Comparison of ENCODE assay signal across 14 cellular contexts in genomic region chr6:41568585-41569384, GRCh38. TPM values are rescaled to one million over a fixed set of nuclear protein-coding genes. Genes with fewer than 3 reads are reported as not detected.
A peak's percentile ranks its signal among the peaks of the same experiment; 100 is the strongest.
DNase-seq lines count a peak whose midpoint lies in the region; ATAC-seq and TF ChIP-seq lines count a peak whose summit lies in the region.
"Had no signal": no experiment of that assay in that cellular context is flagged by ENCODE, and none has a peak within 500 bp of the region (broad histone marks: within the 10 kb centered on the region; RNA-seq: fewer than 3 reads in every experiment).

No MANE protein-coding gene starts in this region.

- H3K27me3 ChIP-seq in stomach = no peaks in the 10 kb centered on the region

- H3K36me3 ChIP-seq in stomach = peaks cover 24 to 85% (median 81%) of the 10 kb centered on the region in 4 donors

- no peak overlapping the region for H3K4me3 Mint-ChIP-seq in activated T-cell treated with anti-CD3 and anti-CD28 coated beads, Interleukin-2, amount 50 U/mL, for 4 hours
- H3K4me3 Mint-ChIP-seq: activated CD4-positive, alpha-beta T cell treated with anti-CD3 and anti-CD28 coated beads for 36 hours; activated naive CD8-positive, alpha-beta T cell treated with anti-CD3 and anti-CD28 coated beads, Interleukin-2, amount 10 ng/mL, durations not matched to agents 7 days and 5 days; stimulated activated memory B cell treated with anti-CD40 and anti-IgM and Interleukin-4, amounts not matched to agents 10 μg/mL and 1 μg/mL and 100 μg/mL, for 72 hours had no signal

- H3K4me3 ChIP-seq in LNCaP clone FGC (ENCODE audit: low read depth, low read length) (no peak overlapping the region), stomach (no peak overlapping the region)

- H3K9me3 ChIP-seq in stomach = no peaks in the 10 kb centered on the region

- peak overlapping the region; percentile 11 to 61 (median 54) for H3K27ac ChIP-seq in stomach

- H3K9me3 Mint-ChIP-seq in activated T-cell treated with anti-CD3 and anti-CD28 coated beads, Interleukin-2, amount 50 U/mL, for 4 hours = no peaks in the 10 kb centered on the region
- H3K9me3 Mint-ChIP-seq: activated naive CD8-positive, alpha-beta T cell treated with anti-CD3 and anti-CD28 coated beads, Interleukin-2, amount 10 ng/mL, durations not matched to agents 7 days and 5 days; stimulated activated memory B cell treated with anti-CD40 and anti-IgM and Interleukin-4, amounts not matched to agents 10 μg/mL and 1 μg/mL and 100 μg/mL, for 72 hours had no signal

- ATAC-seq in GM18858 (IDR thresholded peaks at IDR 0.05; ENCODE audit: unreplicated experiment) (no peak), GM21423 (IDR thresholded peaks at IDR 0.05; ENCODE audit: unreplicated experiment) (no peak)
- no peak for ATAC-seq in activated T-cell treated with anti-CD3 and anti-CD28 coated beads, Interleukin-2, amount 50 U/mL, for 4 hours
- ATAC-seq: activated CD4-positive, alpha-beta T cell treated with anti-CD3 and anti-CD28 coated beads for 36 hours; stimulated activated memory B cell treated with anti-CD40 and anti-IgM and Interleukin-4, amounts not matched to agents 10 μg/mL and 1 μg/mL and 100 μg/mL, for 72 hours had no signal

- peaks cover 9% of the 10 kb centered on the region for H3K4me1 Mint-ChIP-seq in activated T-cell treated with anti-CD3 and anti-CD28 coated beads, Interleukin-2, amount 50 U/mL, for 4 hours (ENCODE audit: low read depth)

- intact Hi-C loops in stomach (cut with DNase I; ENCODE audit: low total_unique reads) = no loop called here

- DNase-seq in LNCaP clone FGC (ENCODE audit: low read depth) = peak; percentile 35
- peak; percentile 34 for DNase-seq in astrocyte of the hippocampus (ENCODE audit: low read depth, low spot score)
- DNase-seq in left kidney (ENCODE audit: low read depth, low spot score) = peak; percentile 38
- DNase-seq in stomach = peak; percentile 59
- no peak for DNase-seq in activated T-cell treated with anti-CD3 and anti-CD28 coated beads, Interleukin-2, amount 50 U/mL, for 4 hours
- DNase-seq in COR-L47 (lab: John Stamatoyannopoulos, UW) = no peak
- DNase-seq: activated CD4-positive, alpha-beta T cell treated with anti-CD3 and anti-CD28 coated beads for 36 hours; activated naive CD8-positive, alpha-beta T cell treated with anti-CD3 and anti-CD28 coated beads, Interleukin-2, amount 10 ng/mL, durations not matched to agents 7 days and 5 days; DND-41; kidney; NCI-H1048 had no signal

- TF ChIP-seq CTCF in LNCaP clone FGC (IDR thresholded peaks at IDR 0.05; ENCODE audit: control insufficient read depth, extremely low read depth, insufficient read depth) = no peak
- no peak for TF ChIP-seq CTCF in stomach (IDR thresholded peaks at IDR 0.05)

- TF ChIP-seq EP300 in stomach (IDR thresholded peaks at IDR 0.05) = no peak

- WGBS in stomach, 5 donors = 34 to 62% (median 39%) methylated on average over 12 to 13 of the region's 13 CpGs

- peaks cover 23% of the 10 kb centered on the region for H3K36me3 Mint-ChIP-seq in activated T-cell treated with anti-CD3 and anti-CD28 coated beads, Interleukin-2, amount 50 U/mL, for 4 hours (ENCODE audit: insufficient read depth)

- no peaks in the 10 kb centered on the region for H3K27me3 Mint-ChIP-seq in activated T-cell treated with anti-CD3 and anti-CD28 coated beads, Interleukin-2, amount 50 U/mL, for 4 hours (ENCODE audit: low read depth)
- H3K27me3 Mint-ChIP-seq: activated CD4-positive, alpha-beta T cell treated with anti-CD3 and anti-CD28 coated beads for 36 hours; stimulated activated memory B cell treated with anti-CD40 and anti-IgM and Interleukin-4, amounts not matched to agents 10 μg/mL and 1 μg/mL and 100 μg/mL, for 72 hours had no signal

- H3K4me1 ChIP-seq in stomach = peaks cover 9 to 52% (median 43%) of the 10 kb centered on the region in 4 donors

- no peak for TF ChIP-seq POLR2A in stomach (IDR thresholded peaks at IDR 0.05)

RNA-seq across cellular contexts. Expression of gene FOXP4, which starts 22.6 kb away (rescaled TPM):
- 10 to 100 TPM in 4 of 5 donors, 1 to 10 TPM in 1; 7.9 to 70.4 (median 40.3) TPM for total RNA-seq in stomach
- polyA plus RNA-seq in stomach = 10 to 100 TPM; 14.3 to 33.7 (median 27.6) TPM
- total RNA-seq in activated T-cell treated with anti-CD3 and anti-CD28 coated beads, Interleukin-2, amount 50 U/mL, for 4 hours = 10 to 100 TPM; 23.0 to 38.6 (median 28.2) TPM

Comparison
In these comparisons a context has a peak if more than half of its experiments do, and no peak if none do; other contexts are left out.
1. DNase-seq: peak in LNCaP clone FGC (single experiment), astrocyte of the hippocampus (single experiment), left kidney (single experiment) and stomach (single experiment); none in activated T-cell treated with anti-CD3 and anti-CD28 coated beads, Interleukin-2, amount 50 U/mL, for 4 hours (single experiment) and COR-L47 (single experiment).